ENCODE assay signal across 20 cellular contexts in the genomic region with DNA sequence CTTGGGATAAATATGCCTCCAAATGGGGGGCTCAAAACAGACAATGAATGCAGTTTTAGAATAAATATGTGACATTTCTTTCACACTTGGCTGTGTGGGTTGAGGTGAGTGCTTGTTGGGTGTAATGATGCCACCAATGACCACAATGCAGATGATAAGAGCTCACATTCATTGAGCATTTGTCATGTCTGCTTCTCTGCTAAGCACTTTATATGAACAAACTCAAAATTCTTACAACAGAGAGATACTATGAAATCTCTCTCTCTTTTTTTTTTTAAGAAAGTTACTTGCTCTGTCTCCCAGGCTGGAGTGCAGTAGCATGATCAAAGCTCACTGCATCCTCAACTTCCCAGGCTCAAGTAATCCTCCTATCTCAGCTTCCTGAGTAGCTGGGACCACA.
DNase-seq lines count a peak whose midpoint lies in the region; FAIRE-seq and TF ChIP-seq lines count a peak whose summit lies in the region.
"Had no signal": no experiment of that assay in that cellular context is flagged by ENCODE, and none has a peak within 500 bp of the region (broad histone marks: within the 10 kb centered on the region; RNA-seq: fewer than 3 reads in every experiment).

No MANE protein-coding gene starts in this region.

- peaks cover 27 to 44% (median 37%) of the 10 kb centered on the region in 10 experiments for H3K4me1 ChIP-seq in BLaER1 treated with 17β-estradiol and CSF1 and Interleukin-3, amounts not matched to agents 10 nM and 100 nM
- peaks cover 11% of the 10 kb centered on the region for H3K4me1 ChIP-seq in astrocyte (ENCODE audit: insufficient read depth, low read length)
- H3K4me1 ChIP-seq in breast epithelium, result no peaks in the 10 kb centered on the region
- H3K4me1 ChIP-seq in vagina, result no peaks in the 10 kb centered on the region
- H3K4me1 ChIP-seq: HAP-1 had no signal

- TF ChIP-seq POLR2A in breast epithelium (IDR thresholded peaks at IDR 0.05), result no peak
- no peak for TF ChIP-seq POLR2A in vagina (IDR thresholded peaks at IDR 0.05)

- no peak overlapping the region for H3K4me3 ChIP-seq in BLaER1 treated with 17β-estradiol and CSF1 and Interleukin-3, amounts not matched to agents 10 nM and 100 nM
- H3K4me3 ChIP-seq in astrocyte (ENCODE audit: insufficient read depth, low read depth, low read length) (no peak overlapping the region), fibroblast of the aortic adventitia (ENCODE audit: low read depth, low read length) (no peak overlapping the region), breast epithelium (no peak overlapping the region), vagina (no peak overlapping the region)
- H3K4me3 ChIP-seq: HAP-1 had no signal

- no peak overlapping the region for H3K9ac ChIP-seq in BLaER1 treated with 17β-estradiol and CSF1 and Interleukin-3, amounts not matched to agents 10 nM and 100 nM
- H3K9ac ChIP-seq in astrocyte (ENCODE audit: low read length), result no peak overlapping the region

- peak overlapping the region in 6 of 11 experiments; percentile 42 to 69 (median 51); a peak in 4 of 22 replicates for H3K4me2 ChIP-seq in BLaER1 treated with 17β-estradiol and CSF1 and Interleukin-3, amounts not matched to agents 10 nM and 100 nM
- H3K4me2 ChIP-seq in astrocyte (ENCODE audit: low read length), result no peak overlapping the region

- H3K27me3 ChIP-seq in BLaER1 treated with 17β-estradiol and CSF1 and Interleukin-3, amounts not matched to agents 10 nM and 100 nM, result no peaks in the 10 kb centered on the region
- H3K27me3 ChIP-seq in astrocyte (ENCODE audit: insufficient read depth, low read length), result no peaks in the 10 kb centered on the region
- no peaks in the 10 kb centered on the region for H3K27me3 ChIP-seq in breast epithelium
- H3K27me3 ChIP-seq in vagina, result no peaks in the 10 kb centered on the region

- H3K9me3 Mint-ChIP-seq in astrocyte (ENCODE audit: unreplicated experiment), result peaks cover 4% of the 10 kb centered on the region
- peaks cover 5% of the 10 kb centered on the region for H3K9me3 Mint-ChIP-seq in nephron

- H3K9me3 ChIP-seq in BLaER1 treated with 17β-estradiol and CSF1 and Interleukin-3, amounts not matched to agents 10 nM and 100 nM (replicated peaks in 1 of 11), result peaks cover 0 to 6% (median 0%) of the 10 kb centered on the region in 11 experiments; a peak in 1 of 22 replicates
- peaks cover 5% of the 10 kb centered on the region for H3K9me3 ChIP-seq in astrocyte (ENCODE audit: insufficient read depth, low read depth, low read length)
- no peaks in the 10 kb centered on the region for H3K9me3 ChIP-seq in breast epithelium
- no peaks in the 10 kb centered on the region for H3K9me3 ChIP-seq in vagina
- H3K9me3 ChIP-seq: HAP-1 had no signal

- no peak overlapping the region for H3K4me3 Mint-ChIP-seq in astrocyte (ENCODE audit: unreplicated experiment)
- H3K4me3 Mint-ChIP-seq in nephron, result no peak overlapping the region
- H3K4me3 Mint-ChIP-seq: IgD-negative memory B cell had no signal

- no peak for TF ChIP-seq CTCF in astrocyte (IDR thresholded peaks at IDR 0.05; ENCODE audit: insufficient read depth, low read depth, low read length)
- TF ChIP-seq CTCF in fibroblast of the aortic adventitia (IDR thresholded peaks at IDR 0.05; ENCODE audit: insufficient read depth, low read length), result no peak
- no peak for TF ChIP-seq CTCF in nephron (IDR thresholded peaks at IDR 0.05; ENCODE audit: unreplicated experiment in 3 of 3)
- no peak for TF ChIP-seq CTCF in breast epithelium (IDR thresholded peaks at IDR 0.05)
- no peak for TF ChIP-seq CTCF in vagina (IDR thresholded peaks at IDR 0.05)

- no peaks in the 10 kb centered on the region for H4K20me1 ChIP-seq in BLaER1 treated with 17β-estradiol and CSF1 and Interleukin-3, amounts not matched to agents 10 nM and 100 nM
- no peaks in the 10 kb centered on the region for H4K20me1 ChIP-seq in astrocyte (ENCODE audit: insufficient read depth, low read length)

- no peaks in the 10 kb centered on the region for H3K36me3 ChIP-seq in BLaER1 treated with 17β-estradiol and CSF1 and Interleukin-3, amounts not matched to agents 10 nM and 100 nM
- H3K36me3 ChIP-seq in astrocyte (ENCODE audit: insufficient read depth, low read length), result no peaks in the 10 kb centered on the region
- no peaks in the 10 kb centered on the region for H3K36me3 ChIP-seq in breast epithelium
- H3K36me3 ChIP-seq in vagina, result no peaks in the 10 kb centered on the region
- H3K36me3 ChIP-seq: HAP-1 had no signal

- FAIRE-seq in astrocyte (lab: Jason Lieb, UNC), result no peak
- FAIRE-seq: A204.1, G401.6 had no signal

- in situ Hi-C loops in KBM-7 (cut with MboI; ENCODE audit: low pct_unique_long_range_greater_than_20kb, low sequenced_read_pairs), result no loop called here

- intact Hi-C loops in breast epithelium (cut with DNase I; ENCODE audit: low total_unique reads), result no loop called here
- intact Hi-C loops in vagina (cut with DNase I), result no loop called here

- H2AFZ ChIP-seq in astrocyte (ENCODE audit: low read depth, low read length), result no peak overlapping the region

- H3K27ac Mint-ChIP-seq in astrocyte (ENCODE audit: unreplicated experiment), result no peak overlapping the region
- peak overlapping the region in 2 of 3 experiments; percentile 90 to 96 for H3K27ac Mint-ChIP-seq in nephron
- H3K27ac Mint-ChIP-seq: IgD-negative memory B cell had no signal

- H3K36me3 Mint-ChIP-seq in astrocyte (ENCODE audit: low read depth, unreplicated experiment), result no peaks in the 10 kb centered on the region
- no peaks in the 10 kb centered on the region for H3K36me3 Mint-ChIP-seq in nephron (ENCODE audit: low read depth)
- H3K36me3 Mint-ChIP-seq: IgD-negative memory B cell had no signal

- H3K4me1 Mint-ChIP-seq in astrocyte (ENCODE audit: low read depth, unreplicated experiment), result no peaks in the 10 kb centered on the region
- H3K4me1 Mint-ChIP-seq in nephron, result peaks cover 51% of the 10 kb centered on the region
- H3K4me1 Mint-ChIP-seq: IgD-negative memory B cell had no signal

- H3K27me3 Mint-ChIP-seq in astrocyte (ENCODE audit: low read depth, unreplicated experiment) (peaks cover 5% of the 10 kb centered on the region), nephron (ENCODE audit: low read depth) (no peaks in the 10 kb centered on the region)

- DNase-seq in astrocyte (ENCODE audit: low read depth), result peak; percentile 88
- peak; percentile 56 for DNase-seq in fibroblast of the aortic adventitia (ENCODE audit: low read depth)
- DNase-seq in breast epithelium (ENCODE audit: low spot score in 2 of 2), result no peak
- DNase-seq in KBM-7, result no peak
- DNase-seq in mesenteric fat pad (ENCODE audit: low spot score), result no peak
- DNase-seq in vagina (ENCODE audit: extremely low spot score in 2 of 2), result no peak
- DNase-seq: C1 segment of cervical spinal cord; DMS79 treated with DMSO at 0.1 percent for 48 hours; NCI-H1105 treated with DMSO at 0.1 percent for 48 hours; NCI-H187; NCI-H446; NCI-H69; NK-92 treated with Interleukin-12 subunit alpha and Interleukin-12 subunit beta, amount 100 ng/mL, for 24 hours; SHP77 treated with DMSO at 0.1 percent for 48 hours had no signal

- H3K27ac ChIP-seq in BLaER1 treated with 17β-estradiol and CSF1 and Interleukin-3, amounts not matched to agents 10 nM and 100 nM, result no peak overlapping the region; a peak in 1 of 22 replicates
- peak overlapping the region; percentile 5 for H3K27ac ChIP-seq in astrocyte (ENCODE audit: low read depth, low read length)
- no peak overlapping the region for H3K27ac ChIP-seq in breast epithelium
- no peak overlapping the region for H3K27ac ChIP-seq in vagina

- H3K79me2 ChIP-seq in astrocyte (ENCODE audit: insufficient read depth, low read length), result no peaks in the 10 kb centered on the region

Comparison
In these comparisons a context has a peak if more than half of its experiments do, and no peak if none do; other contexts are left out.
1. DNase-seq: peak in astrocyte (single experiment) and fibroblast of the aortic adventitia (single experiment); none in breast epithelium (0 of 2), KBM-7 (single experiment), mesenteric fat pad (single experiment) and vagina (0 of 2).